Comparison of ENCODE assay signal across 8 cellular contexts in genomic region chr10:124741922-124742417, GRCh38. TPM values are rescaled to one million over a fixed set of nuclear protein-coding genes. Genes with fewer than 3 reads are reported as not detected.
DNase-seq lines count a peak whose midpoint lies in the region; ATAC-seq and TF ChIP-seq lines count a peak whose summit lies in the region.

No MANE protein-coding gene starts in this region.

- H3K36me3 Mint-ChIP-seq in activated CD8-positive, alpha-beta T cell treated with anti-CD3 and anti-CD28 coated beads for 36 hours (ENCODE audit: low read depth) = no peaks in the 10 kb centered on the region
- H3K36me3 Mint-ChIP-seq in Calu3 (ENCODE audit: insufficient read depth, unreplicated experiment) = peaks cover 15% of the 10 kb centered on the region

- CTCF ChIA-PET in activated CD8-positive, alpha-beta T cell treated with anti-CD3 and anti-CD28 coated beads for 36 hours (lab: Charles Lee) = interaction anchor here (0.7 to 4.9 kb wide), 51 partner anchors 8 to 240 kb away, joined by 3 to 91 read pairs (median 7); partner anchors contain the start of genes ABRAXAS2 and EEF1AKMT2
- CTCF ChIA-PET in Calu3 (lab: Charles Lee) = interaction anchor here (0.6 to 1.9 kb wide), 13 partner anchors 23 to 315 kb away, joined by 3 to 15 read pairs (median 4); partner anchors contain the start of gene EEF1AKMT2

- H3K9me3 Mint-ChIP-seq in activated CD8-positive, alpha-beta T cell treated with anti-CD3 and anti-CD28 coated beads for 36 hours = no peaks in the 10 kb centered on the region
- H3K9me3 Mint-ChIP-seq in stimulated activated naive CD8-positive, alpha-beta T cell treated with anti-CD3 and anti-CD28 coated beads, Interleukin-15, amount 100 ng/mL, for 72 hours = no peaks in the 10 kb centered on the region
- H3K9me3 Mint-ChIP-seq in Calu3 (ENCODE audit: low read depth, unreplicated experiment) = no peaks in the 10 kb centered on the region

- H3K27me3 Mint-ChIP-seq in activated CD8-positive, alpha-beta T cell treated with anti-CD3 and anti-CD28 coated beads for 36 hours = peaks cover 1% of the 10 kb centered on the region
- H3K27me3 Mint-ChIP-seq in stimulated activated naive CD8-positive, alpha-beta T cell treated with anti-CD3 and anti-CD28 coated beads, Interleukin-15, amount 100 ng/mL, for 72 hours = peaks cover 23% of the 10 kb centered on the region
- H3K27me3 Mint-ChIP-seq in Calu3 (ENCODE audit: unreplicated experiment) = no peaks in the 10 kb centered on the region

- 36% methylated on average over 9 of the region's 9 CpGs for WGBS in right cardiac atrium

- H3K9me3 ChIP-seq in right cardiac atrium (ENCODE audit: control insufficient read depth, low read length) = no peaks in the 10 kb centered on the region

- peak; percentile 34 for DNase-seq in NCI-H82 (lab: John Stamatoyannopoulos, UW)
- DNase-seq in NCI-H82 treated with DMSO at 0.1 percent for 48 hours (lab: John Stamatoyannopoulos, UW; ENCODE audit: unreplicated experiment) = no peak
- DNase-seq in activated CD8-positive, alpha-beta T cell treated with anti-CD3 and anti-CD28 coated beads for 36 hours = peak; percentile 65
- peak in 2 of 3 donors; percentile 59 to 71 for DNase-seq in right cardiac atrium
- no peak for DNase-seq in stimulated activated naive CD8-positive, alpha-beta T cell treated with anti-CD3 and anti-CD28 coated beads, Interleukin-15, amount 100 ng/mL, for 72 hours
- no peak for DNase-seq in Calu3

- H3K27me3 ChIP-seq in right cardiac atrium (ENCODE audit: control insufficient read depth, insufficient read depth) = no peaks in the 10 kb centered on the region

- BruUV-seq in Calu3 (replicated peaks; lab: Mats Ljungman, UMichigan) = no TSS peak

- H3K4me3 ChIP-seq in right cardiac atrium (ENCODE audit: low read length) = peak overlapping the region; percentile 79

- H3K27ac ChIP-seq in right cardiac atrium (ENCODE audit: low read length) = peak overlapping the region; percentile 83

- no peak for ATAC-seq in activated CD8-positive, alpha-beta T cell treated with anti-CD3 and anti-CD28 coated beads for 36 hours
- ATAC-seq in right cardiac atrium = no peak
- no peak for ATAC-seq in stimulated activated naive CD8-positive, alpha-beta T cell treated with anti-CD3 and anti-CD28 coated beads, Interleukin-15, amount 100 ng/mL, for 72 hours
- no peak for ATAC-seq in HG03565 (IDR thresholded peaks at IDR 0.05; ENCODE audit: unreplicated experiment)
- ATAC-seq in GM18873 (IDR thresholded peaks at IDR 0.05; ENCODE audit: low FRiP score, unreplicated experiment) = no peak

- intact Hi-C loops in activated CD8-positive, alpha-beta T cell treated with anti-CD3 and anti-CD28 coated beads for 36 hours (cut with micrococcal nuclease) = loop anchor here (5.0 kb wide), 4 partner anchors 55 to 210 kb away; no protein-coding TSS in a partner anchor
- intact Hi-C loops in right cardiac atrium (cut with DNase I) (loop anchor here in 3 of 4 donors (5.0 kb wide), 3 partner anchors 40 to 200 kb away; no protein-coding TSS in a partner anchor), Calu3 (cut with micrococcal nuclease; ENCODE audit: unreplicated experiment) (loop anchor here (1.0 to 10.0 kb wide), 4 partner anchors 35 to 211 kb away; no protein-coding TSS in a partner anchor)

- peak overlapping the region; percentile 87 for H3K4me3 Mint-ChIP-seq in activated CD8-positive, alpha-beta T cell treated with anti-CD3 and anti-CD28 coated beads for 36 hours
- H3K4me3 Mint-ChIP-seq in stimulated activated naive CD8-positive, alpha-beta T cell treated with anti-CD3 and anti-CD28 coated beads, Interleukin-15, amount 100 ng/mL, for 72 hours = peak overlapping the region; percentile 96 to 98
- no peak overlapping the region for H3K4me3 Mint-ChIP-seq in Calu3 (ENCODE audit: low read depth, unreplicated experiment)

- no peak for TF ChIP-seq CTCF in activated CD8-positive, alpha-beta T cell treated with anti-CD3 and anti-CD28 coated beads for 36 hours (IDR thresholded peaks at IDR 0.05)
- no peak for TF ChIP-seq CTCF in Calu3 (IDR thresholded peaks at IDR 0.05; ENCODE audit: unreplicated experiment)

- peaks cover 18% of the 10 kb centered on the region for H3K4me1 ChIP-seq in right cardiac atrium (ENCODE audit: control insufficient read depth, insufficient read depth, low read length)

- H3K27ac Mint-ChIP-seq in activated CD8-positive, alpha-beta T cell treated with anti-CD3 and anti-CD28 coated beads for 36 hours = peak overlapping the region; percentile 79
- no peak overlapping the region for H3K27ac Mint-ChIP-seq in stimulated activated naive CD8-positive, alpha-beta T cell treated with anti-CD3 and anti-CD28 coated beads, Interleukin-15, amount 100 ng/mL, for 72 hours
- H3K27ac Mint-ChIP-seq in Calu3 (ENCODE audit: unreplicated experiment) = no peak overlapping the region

- H3K4me1 Mint-ChIP-seq in activated CD8-positive, alpha-beta T cell treated with anti-CD3 and anti-CD28 coated beads for 36 hours (ENCODE audit: low read depth) = peaks cover 66% of the 10 kb centered on the region
- H3K4me1 Mint-ChIP-seq in stimulated activated naive CD8-positive, alpha-beta T cell treated with anti-CD3 and anti-CD28 coated beads, Interleukin-15, amount 100 ng/mL, for 72 hours = peaks cover 62% of the 10 kb centered on the region
- H3K4me1 Mint-ChIP-seq in Calu3 (ENCODE audit: low read depth, unreplicated experiment) = peaks cover 25% of the 10 kb centered on the region

- POLR2A ChIA-PET in activated CD8-positive, alpha-beta T cell treated with anti-CD3 and anti-CD28 coated beads for 36 hours (lab: Charles Lee) = interaction anchor here (0.7 to 7.7 kb wide), 22 partner anchors 9 to 201 kb away, joined by 3 to 39 read pairs (median 6); no protein-coding TSS in a partner anchor

RNA-seq across cellular contexts. Expression of gene FAM53B, which starts 2.2 kb away (rescaled TPM):
- 10 to 100 TPM; 15.1 to 18.0 TPM for total RNA-seq in activated CD8-positive, alpha-beta T cell treated with anti-CD3 and anti-CD28 coated beads for 36 hours
- total RNA-seq in right cardiac atrium = 10 to 100 TPM; 34.6 to 58.3 (median 49.8) TPM
- polyA plus RNA-seq in right cardiac atrium = 39.5 TPM
- total RNA-seq in Calu3 (2022) = 11.2 and 12.5 TPM in 2 replicates

RNA-seq across cellular contexts. Expression of gene EEF1AKMT2, which starts 49.7 kb away (rescaled TPM):
- total RNA-seq in activated CD8-positive, alpha-beta T cell treated with anti-CD3 and anti-CD28 coated beads for 36 hours = 10 to 100 TPM; 24.2 to 25.7 TPM
- total RNA-seq in right cardiac atrium = 10 to 100 TPM; 10.6 to 14.5 (median 12.2) TPM
- 8.9 TPM for polyA plus RNA-seq in right cardiac atrium
- total RNA-seq in Calu3 (2022) = 13.0 and 13.2 TPM in 2 replicates

RNA-seq across cellular contexts. Expression of gene ABRAXAS2, which starts 59.6 kb away (rescaled TPM):
- total RNA-seq in activated CD8-positive, alpha-beta T cell treated with anti-CD3 and anti-CD28 coated beads for 36 hours = 10 to 100 TPM; 18.1 to 18.5 TPM
- total RNA-seq in right cardiac atrium = 10 to 100 TPM in 3 of 4 donors, 1 to 10 TPM in 1; 9.9 to 13.7 (median 12.5) TPM
- polyA plus RNA-seq in right cardiac atrium = 5.6 TPM
- total RNA-seq in Calu3 (2022) = 11.8 and 13.0 TPM in 2 replicates

Comparison
In these comparisons a context has a peak if more than half of its experiments do, and no peak if none do; other contexts are left out.
1. DNase-seq: peak in NCI-H82 (single experiment), activated CD8-positive, alpha-beta T cell treated with anti-CD3 and anti-CD28 coated beads for 36 hours (single experiment) and right cardiac atrium (2 of 3); none in NCI-H82 treated with DMSO at 0.1 percent for 48 hours (single experiment), stimulated activated naive CD8-positive, alpha-beta T cell treated with anti-CD3 and anti-CD28 coated beads, Interleukin-15, amount 100 ng/mL, for 72 hours (0 of 2) and Calu3 (single experiment).